ENCODE assay signal across 1 cellular context in the genomic region with DNA sequence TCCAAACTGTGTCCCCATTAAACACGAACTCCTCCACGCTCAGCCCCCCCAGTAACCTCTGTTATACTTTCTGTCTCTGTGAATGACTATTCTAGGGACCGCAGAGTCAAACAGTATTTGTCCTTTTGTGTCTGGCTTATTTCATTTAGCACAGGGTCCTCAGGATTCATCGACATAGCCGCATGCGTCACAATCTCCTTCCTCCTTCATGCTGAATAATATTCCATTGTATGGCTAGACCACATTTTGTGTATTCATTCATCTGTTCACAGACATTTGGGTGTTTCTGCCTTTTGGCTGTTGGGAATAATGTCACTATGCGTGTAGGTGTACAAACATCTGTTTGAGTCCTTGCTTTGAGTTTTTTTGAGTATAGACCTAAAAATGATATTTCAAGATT.
TF ChIP-seq lines count a peak whose summit lies in the region.

No MANE protein-coding gene starts in this region.

TF ChIP-seq in endothelial cell of umbilical vein, 7 proteins besides CTCF, POLR2A, EP300 and RAD21:
- TF ChIP-seq FOS (IDR thresholded peaks at IDR 0.05; ENCODE audit: borderline replicate concordance, insufficient read depth, low read length) (no peak), POLR2AphosphoS5 (IDR thresholded peaks at IDR 0.05; ENCODE audit: insufficient read depth, low read depth, low read length) (no peak), JUN (IDR thresholded peaks at IDR 0.05; ENCODE audit: borderline replicate concordance, insufficient read depth, insufficient read length, low read depth) (no peak), MYC (IDR thresholded peaks at IDR 0.05; ENCODE audit: low read depth, low read length) (no peak), GATA2 (IDR thresholded peaks at IDR 0.05; ENCODE audit: insufficient read depth, insufficient read length, low read depth, low read length) (no peak), EZH2 (IDR thresholded peaks at IDR 0.05; ENCODE audit: borderline replicate concordance, low read depth, low read length, severe bottlenecking) (no peak), MAX (IDR thresholded peaks at IDR 0.05; ENCODE audit: insufficient read depth, insufficient read length) (no peak)
